18 cellular contexts compared by ENCODE assay signal in genomic region chr7:1112625-1113547, GRCh38. TPM values are rescaled to one million over a fixed set of nuclear protein-coding genes. Genes with fewer than 3 reads are reported as not detected.
DNase-seq lines count a peak whose midpoint lies in the region; ATAC-seq, FAIRE-seq and TF ChIP-seq lines count a peak whose summit lies in the region.
"Had no signal": no experiment of that assay in that cellular context is flagged by ENCODE, and none has a peak within 500 bp of the region (broad histone marks: within the 10 kb centered on the region; RNA-seq: fewer than 3 reads in every experiment).

No MANE protein-coding gene starts in this region.

- FAIRE-seq in H1 (lab: Jason Lieb, UNC): no peak
- FAIRE-seq: HepG2 had no signal

- H3K27ac Mint-ChIP-seq in CD8-positive, alpha-beta T cell: no peak overlapping the region

- no peak overlapping the region for H2BK120ac ChIP-seq in H1 (replicated peaks; ENCODE audit: low read depth, low read length)

- no peaks in the 10 kb centered on the region for H3K36me3 Mint-ChIP-seq in CD8-positive, alpha-beta T cell
- H3K36me3 Mint-ChIP-seq: CD4-positive, alpha-beta memory T cell had no signal

- H2BK20ac ChIP-seq in H1 (ENCODE audit: low read length): no peak overlapping the region

- H3K27ac ChIP-seq in H1 (ENCODE audit: low read depth, low read length): no peak overlapping the region
- no peak overlapping the region for H3K27ac ChIP-seq in lower lobe of right lung
- no peak overlapping the region for H3K27ac ChIP-seq in upper lobe of right lung
- no peak overlapping the region for H3K27ac ChIP-seq in CD8-positive, alpha-beta T cell (ENCODE audit: low read depth, low read length)
- H3K27ac ChIP-seq: GM23248 had no signal

- H3K27me3 ChIP-seq in H1 (replicated peaks in 1 of 4; ENCODE audit: control insufficient read depth in 3 of 4, extremely low read depth in 1 of 4, insufficient read depth in 3 of 4, low read length in 3 of 4) (no peaks in the 10 kb centered on the region), lower lobe of right lung (ENCODE audit: low read depth) (no peaks in the 10 kb centered on the region), upper lobe of right lung (no peaks in the 10 kb centered on the region)
- no peaks in the 10 kb centered on the region for H3K27me3 ChIP-seq in CD8-positive, alpha-beta T cell (ENCODE audit: insufficient read depth, low read length)

- no peak overlapping the region for H2BK15ac ChIP-seq in H1 (ENCODE audit: low read length)

- intact Hi-C loops in lower lobe of right lung (cut with DNase I) (no loop called here), upper lobe of right lung (cut with DNase I) (no loop called here)
- intact Hi-C loops in CD8-positive, alpha-beta T cell (cut with DNase I, micrococcal nuclease): no loop called here

- TF ChIP-seq CTCF in H1 (IDR thresholded peaks at IDR 0.05; ENCODE audit: control extremely low read depth in 1 of 3, insufficient read depth in 1 of 3, low read depth in 1 of 3, low read length in 3 of 3): no peak
- no peak for TF ChIP-seq CTCF in lower lobe of right lung (IDR thresholded peaks at IDR 0.05)
- no peak for TF ChIP-seq CTCF in upper lobe of right lung (IDR thresholded peaks at IDR 0.05)
- no peak for TF ChIP-seq CTCF in CD8-positive, alpha-beta T cell (IDR thresholded peaks at IDR 0.05)

- H3K56ac ChIP-seq in H1 (replicated peaks; ENCODE audit: insufficient read length, low read depth, low read length): no peak overlapping the region

- no peak for TF ChIP-seq POLR2A in H1 (IDR thresholded peaks at IDR 0.05; ENCODE audit: control extremely low read depth in 1 of 2, low read depth in 2 of 2, low read length in 2 of 2)

- no peak overlapping the region for H3K23ac ChIP-seq in H1 (ENCODE audit: insufficient read length)

- no peak overlapping the region for H2BK12ac ChIP-seq in H1 (ENCODE audit: low read depth, low read length)

- no peak overlapping the region for H3K14ac ChIP-seq in H1 (ENCODE audit: insufficient read length)

- no peak overlapping the region for H2AK5ac ChIP-seq in H1 (ENCODE audit: low read depth, low read length)

- H3K4me1 ChIP-seq in H1 (replicated peaks in 1 of 4; ENCODE audit: control insufficient read depth in 3 of 4, insufficient read depth in 4 of 4, low read length in 3 of 4): no peaks in the 10 kb centered on the region
- no peaks in the 10 kb centered on the region for H3K4me1 ChIP-seq in lower lobe of right lung
- H3K4me1 ChIP-seq in upper lobe of right lung: no peaks in the 10 kb centered on the region
- no peaks in the 10 kb centered on the region for H3K4me1 ChIP-seq in CD8-positive, alpha-beta T cell (ENCODE audit: insufficient read depth, low read length)

- H3K79me1 ChIP-seq in H1 (ENCODE audit: low read depth, low read length): peaks cover 11% of the 10 kb centered on the region

- no peaks in the 10 kb centered on the region for H3K4me1 Mint-ChIP-seq in CD8-positive, alpha-beta T cell (ENCODE audit: low read depth)

- no peak overlapping the region for H3K4me3 Mint-ChIP-seq in CD8-positive, alpha-beta T cell
- H3K4me3 Mint-ChIP-seq: CD4-positive, alpha-beta memory T cell had no signal

- CTCF ChIA-PET in H1 (lab: Charles Lee; ENCODE audit: partially characterized antibody): interaction anchor here (0.7 to 2.4 kb wide), 11 partner anchors 11 to 1409 kb away, joined by 3 to 6 read pairs (median 4); partner anchors contain the start of gene GPER1
- CTCF ChIA-PET in CD8-positive, alpha-beta T cell (lab: Charles Lee): interaction anchor here (0.9 to 1.1 kb wide), 3 partner anchors 9 to 120 kb away, joined by 3 to 5 read pairs (median 4); no protein-coding TSS in a partner anchor

- H3K36me3 ChIP-seq in H1 (ENCODE audit: control insufficient read depth in 2 of 4, insufficient read depth in 4 of 4, low read length in 3 of 4) (no peaks in the 10 kb centered on the region), lower lobe of right lung (no peaks in the 10 kb centered on the region), upper lobe of right lung (no peaks in the 10 kb centered on the region)
- no peaks in the 10 kb centered on the region for H3K36me3 ChIP-seq in CD8-positive, alpha-beta T cell (ENCODE audit: insufficient read depth, low read length)

- H3K4me2 ChIP-seq in H1 (ENCODE audit: insufficient read depth in 1 of 2, low read depth in 2 of 2, low read length in 2 of 2): no peak overlapping the region
- H3K4me2 ChIP-seq: SK-N-SH had no signal

- in situ Hi-C loops in G401 (cut with HindIII; ENCODE audit: low sequenced_read_pairs): no loop called here

- H3K4me3 ChIP-seq in H1 (ENCODE audit: extremely low read depth in 1 of 4, insufficient read depth in 2 of 4, low read depth in 3 of 4, low read length in 4 of 4): no peak overlapping the region
- H3K4me3 ChIP-seq in lower lobe of right lung: no peak overlapping the region
- no peak overlapping the region for H3K4me3 ChIP-seq in upper lobe of right lung
- no peak overlapping the region for H3K4me3 ChIP-seq in CD8-positive, alpha-beta T cell (ENCODE audit: low read depth, low read length)
- H3K4me3 ChIP-seq: GM23248 had no signal

- H4K8ac ChIP-seq in H1 (ENCODE audit: extremely low read depth, insufficient read depth, low read length): 0 out of 2 replicates have a peak overlapping the region, but pooled peaks have one; percentile 25

- DNase-seq in G401 (ENCODE audit: low spot score): peak; percentile 53
- no peak for DNase-seq in H1 (ENCODE audit: low read depth in 1 of 2, low spot score in 2 of 2)
- peak; percentile 39 for DNase-seq in lower lobe of right lung
- DNase-seq in upper lobe of right lung: peak; percentile 51
- no peak for DNase-seq in NCI-H1105 (lab: John Stamatoyannopoulos, UW)
- DNase-seq in CD8-positive, alpha-beta T cell: no peak
- DNase-seq: CD4-positive, alpha-beta memory T cell; DMS79; GM23248; KG1; NCI-H1048; NCI-H146; NCI-H2227 treated with DMSO at 0.1 percent for 48 hours; NCI-H524 treated with DMSO at 0.1 percent for 48 hours; SHP77; SK-N-SH had no signal

- H2AFZ ChIP-seq in H1 (ENCODE audit: low read length): no peak overlapping the region
- H2AFZ ChIP-seq: GM23248 had no signal

- ATAC-seq in lower lobe of right lung: no peak
- ATAC-seq in upper lobe of right lung: no peak
- no peak for ATAC-seq in GM18858 (IDR thresholded peaks at IDR 0.05; ENCODE audit: unreplicated experiment)
- no peak for ATAC-seq in CD8-positive, alpha-beta T cell
- ATAC-seq: HepG2 had no signal

- no peaks in the 10 kb centered on the region for H3K27me3 Mint-ChIP-seq in CD8-positive, alpha-beta T cell (ENCODE audit: low read depth)
- H3K27me3 Mint-ChIP-seq: CD4-positive, alpha-beta memory T cell had no signal

- no peak for TF ChIP-seq EP300 in H1 (IDR thresholded peaks at IDR 0.05; ENCODE audit: borderline replicate concordance in 1 of 2, low read depth in 2 of 2, low read length in 2 of 2)

- 92% methylated on average over 43 of the region's 43 CpGs; no CpG with 5 or more reads in 1 of the 2 experiments for WGBS in H1 (ENCODE audit: extremely low coverage in 1 of 2, insufficient coverage in 1 of 2, insufficient read length in 1 of 2, insufficient replicate concordance in 2 of 2, low coverage in 1 of 2, low lambda C conversion rate in 2 of 2, missing lambda C conversion rate in 1 of 2), 2 experiments

- TF ChIP-seq RAD21 in H1 (IDR thresholded peaks at IDR 0.05 in 1 of 2, conservative IDR thresholded peaks at IDR 0.05 in 1 of 2; ENCODE audit: low read depth in 2 of 2, low read length in 2 of 2): no peak

- H3K9me3 ChIP-seq in H1 (ENCODE audit: insufficient read depth in 2 of 2, low read depth in 1 of 2, low read length in 1 of 2) (no peaks in the 10 kb centered on the region; a peak in 1 of 4 replicates), lower lobe of right lung (no peaks in the 10 kb centered on the region), upper lobe of right lung (no peaks in the 10 kb centered on the region)
- H3K9me3 ChIP-seq in CD8-positive, alpha-beta T cell (ENCODE audit: low read length): no peaks in the 10 kb centered on the region
- H3K9me3 ChIP-seq: SK-N-SH had no signal

- no peak overlapping the region for H3K9ac ChIP-seq in H1 (replicated peaks in 1 of 4; ENCODE audit: extremely low read depth in 1 of 4, low read depth in 3 of 4, low read length in 3 of 4)
- H3K9ac ChIP-seq: GM23248, SK-N-SH had no signal

- no peak overlapping the region for H4K5ac ChIP-seq in H1 (ENCODE audit: insufficient read length, low read depth, low read length)

- H3K23me2 ChIP-seq in H1 (ENCODE audit: low read depth, low read length): no peaks in the 10 kb centered on the region

- H4K20me1 ChIP-seq in H1 (replicated peaks in 1 of 2; ENCODE audit: control insufficient read depth in 1 of 2, insufficient read depth in 2 of 2, low read length in 2 of 2): peaks cover 0 to 5% of the 10 kb centered on the region in 2 experiments

- no peaks in the 10 kb centered on the region for H3K9me3 Mint-ChIP-seq in CD8-positive, alpha-beta T cell
- H3K9me3 Mint-ChIP-seq: CD4-positive, alpha-beta memory T cell had no signal

- POLR2A ChIA-PET in H1 (lab: Charles Lee; ENCODE audit: partially characterized antibody): interaction anchor here (0.6 to 1.4 kb wide), 2 partner anchors 25 to 57 kb away, joined by 3 to 5 read pairs; a partner anchor contains a TSS
- POLR2A ChIA-PET in CD8-positive, alpha-beta T cell (lab: Charles Lee): no interaction called here

- H3K79me2 ChIP-seq in H1 (ENCODE audit: control insufficient read depth in 1 of 2, insufficient read depth in 2 of 2, low read length in 2 of 2): peaks cover 0 to 14% of the 10 kb centered on the region in 2 experiments; a peak in 1 of 4 replicates

- no peak overlapping the region for H3K18ac ChIP-seq in H1 (ENCODE audit: extremely low read depth, low read length)

- no peak overlapping the region for H2BK5ac ChIP-seq in H1 (ENCODE audit: low read depth, low read length)

- H4K91ac ChIP-seq in H1 (replicated peaks; ENCODE audit: insufficient read length, low read length): no peak overlapping the region

- H3K4ac ChIP-seq in H1 (replicated peaks; ENCODE audit: insufficient read length, low read depth, low read length): no peak overlapping the region

RNA-seq across cellular contexts. Expression of gene GPER1, which starts 25.0 kb away (rescaled TPM):
- total RNA-seq in G401 (2014; rRNA removed; shearing (Covaris generic)): 1.4 and 3.5 TPM in 2 replicates
- 0.24 and 0.52 TPM in 2 replicates for total RNA-seq in H1 (2021; fragmentation: NEBNext Ultra II Directional; extraction: Animal tissue kit (Norgen Biotek cat#: 25700))
- polyA plus RNA-seq in H1 (2011; rRNA removed): 0.47 and 0.78 TPM in 2 replicates
- polyA plus RNA-seq in H1 (2011; cell fraction: cytosol; rRNA removed): 0.56 TPM
- 1.00 TPM for polyA plus RNA-seq in H1 (2011; cell fraction: nucleus; rRNA removed)
- polyA plus RNA-seq in H1 (2012, experiment 1 of 2): 0.36 to 0.68 TPM (median 0.62 TPM) in 4 replicates
- 0.17 TPM for polyA plus RNA-seq in H1 (2012, experiment 2 of 2)
- 0.20 TPM for polyA plus RNA-seq in H1 (2013, experiment 1 of 2)
- 0.20 TPM for polyA plus RNA-seq in H1 (2013, experiment 2 of 2)
- polyA minus RNA-seq in H1 (2011; rRNA and poly(A)+ RNA removed): 0.16 and 0.27 TPM in 2 replicates
- not detected for polyA minus RNA-seq in H1 (2011; cell fraction: cytosol; rRNA and poly(A)+ RNA removed)
- 0.70 TPM for polyA minus RNA-seq in H1 (2011; cell fraction: nucleus; rRNA and poly(A)+ RNA removed)
- total RNA-seq in lower lobe of right lung (26.0 TPM), upper lobe of right lung (11.1 TPM)
- total RNA-seq in CD8-positive, alpha-beta T cell: under 1 TPM in 1 of 2 experiments, not detected in 1; 0.11 TPM
- total RNA-seq: CD4-positive, alpha-beta memory T cell had no signal
- polyA plus RNA-seq: CD4-positive, alpha-beta memory T cell had no signal

RNA-seq across cellular contexts. Expression of gene ZFAND2A, which starts 47.1 kb away (rescaled TPM):
- 17.7 and 26.5 TPM in 2 replicates for total RNA-seq in G401 (2014; rRNA removed; shearing (Covaris generic))
- 15.5 and 16.6 TPM in 2 replicates for total RNA-seq in H1 (2021; fragmentation: NEBNext Ultra II Directional; extraction: Animal tissue kit (Norgen Biotek cat#: 25700))
- polyA plus RNA-seq in H1 (2011; rRNA removed): 17.7 and 20.3 TPM in 2 replicates
- 22.7 TPM for polyA plus RNA-seq in H1 (2011; cell fraction: cytosol; rRNA removed)
- 12.6 TPM for polyA plus RNA-seq in H1 (2011; cell fraction: nucleus; rRNA removed)
- 18.9 to 23.2 TPM (median 21.4 TPM) in 4 replicates for polyA plus RNA-seq in H1 (2012, experiment 1 of 2)
- 18.0 TPM for polyA plus RNA-seq in H1 (2012, experiment 2 of 2)
- 7.9 TPM for polyA plus RNA-seq in H1 (2013, experiment 1 of 2)
- polyA plus RNA-seq in H1 (2013, experiment 2 of 2): 8.7 TPM
- 9.8 and 10.7 TPM in 2 replicates for polyA minus RNA-seq in H1 (2011; rRNA and poly(A)+ RNA removed)
- polyA minus RNA-seq in H1 (2011; cell fraction: cytosol; rRNA and poly(A)+ RNA removed): 7.8 TPM
- polyA minus RNA-seq in H1 (2011; cell fraction: nucleus; rRNA and poly(A)+ RNA removed): 7.3 TPM
- total RNA-seq in lower lobe of right lung: 14.8 TPM
- total RNA-seq in upper lobe of right lung: 19.9 TPM
- 100 to 1,000 TPM; 100 to 105 TPM for total RNA-seq in CD8-positive, alpha-beta T cell

Comparison
In these comparisons a context has a peak if more than half of its experiments do, and no peak if none do; other contexts are left out.
1. DNase-seq: peak in G401 (single experiment), lower lobe of right lung (single experiment) and upper lobe of right lung (single experiment); none in H1 (0 of 2), NCI-H1105 (single experiment) and CD8-positive, alpha-beta T cell (0 of 7).